In genomic region chr2:182929972-182930371, GRCh38 we compare ENCODE assay signal across 22 cellular contexts.
"Had no signal": no experiment of that assay in that cellular context is flagged by ENCODE, and none has a peak within 500 bp of the region (broad histone marks: within the 10 kb centered on the region; RNA-seq: fewer than 3 reads in every experiment).

No MANE protein-coding gene starts in this region.

- DNase-seq: activated CD4-positive, alpha-beta T cell treated with anti-CD3 and anti-CD28 coated beads for 36 hours; activated CD4-positive, alpha-beta T cell treated with anti-CD3 and anti-CD28 coated beads, Interleukin-2, amount 50 U/mL, for 48 hours; activated T-cell treated with anti-CD3 and anti-CD28 coated beads for 4 hours; dorsolateral prefrontal cortex; foreskin keratinocyte; left cardiac atrium; natural killer cell; posterior cingulate gyrus; retina; stimulated activated CD4-positive, alpha-beta T cell treated with anti-CD3 and anti-CD28 coated beads, Interleukin-12 subunit alpha, Interleukin-12 subunit beta, amount 100 ng/mL, for 4 hours; stimulated activated CD4-positive, alpha-beta T cell treated with anti-CD3 and anti-CD28 coated beads, Interleukin-1b, Interleukin-23, amount 100 ng/mL, for 48 hours; stimulated activated CD8-positive, alpha-beta memory T cell treated with anti-CD3 and anti-CD28 coated beads, Interleukin-4, amount 100 ng/mL, for 48 hours; stimulated activated naive CD4-positive, alpha-beta T cell treated with Interleukin-2 at 50 U/mL for 16 hours; tibial artery had no signal

- H3K79me2 ChIP-seq: hepatocyte had no signal

- H3K27me3 Mint-ChIP-seq: activated CD4-positive, alpha-beta T cell treated with anti-CD3 and anti-CD28 coated beads for 36 hours; activated naive CD8-positive, alpha-beta T cell had no signal

- H2AFZ ChIP-seq: hepatocyte had no signal

- H3K9me3 Mint-ChIP-seq: activated T-helper 1 cell treated with anti-CD3 and anti-CD28 coated beads, Interleukin-12 subunit alpha, Interleukin-12 subunit beta, Interleukin-2, Interleukin-4 antibody, amounts not matched to agents 30 ng/mL and 10 ng/mL and 1 ng/mL, durations not matched to agents 14 hours and 24 hours and 36 hours; natural killer cell; T-helper 2 cell treated with Interferon-gamma antibody and Interleukin-4, amounts not matched to agents 5 μg/mL and 100 μg/mL, for 36 hours had no signal

- H3K27ac ChIP-seq: cardiac muscle cell, dorsolateral prefrontal cortex, foreskin keratinocyte, hepatocyte, tibial artery had no signal

- H3K9me3 ChIP-seq: tibial artery had no signal

- H3K4me1 ChIP-seq: foreskin keratinocyte had no signal

- ATAC-seq: activated CD4-positive, alpha-beta T cell treated with anti-CD3 and anti-CD28 coated beads for 36 hours; foreskin keratinocyte; left cardiac atrium; natural killer cell had no signal

- H3K4me3 ChIP-seq: cardiac muscle cell, dorsolateral prefrontal cortex, hepatocyte, tibial artery had no signal

- H3K4me2 ChIP-seq: hepatocyte had no signal

- H3K4me1 Mint-ChIP-seq: activated CD4-positive, alpha-beta T cell treated with anti-CD3 and anti-CD28 coated beads for 36 hours; natural killer cell had no signal

- FAIRE-seq: colon, TTC549, urothelium cell line had no signal

- H3K4me3 Mint-ChIP-seq: activated CD4-positive, alpha-beta T cell treated with anti-CD3 and anti-CD28 coated beads for 36 hours; activated naive CD8-positive, alpha-beta T cell; activated T-helper 1 cell treated with anti-CD3 and anti-CD28 coated beads, Interleukin-12 subunit alpha, Interleukin-12 subunit beta, Interleukin-2, Interleukin-4 antibody, amounts not matched to agents 30 ng/mL and 10 ng/mL and 1 ng/mL, durations not matched to agents 14 hours and 24 hours and 36 hours; natural killer cell; T-helper 2 cell treated with Interferon-gamma antibody and Interleukin-4, amounts not matched to agents 5 μg/mL and 100 μg/mL, for 36 hours had no signal

- H3K27ac Mint-ChIP-seq: activated CD4-positive, alpha-beta T cell treated with anti-CD3 and anti-CD28 coated beads for 36 hours; activated naive CD8-positive, alpha-beta T cell; activated T-helper 1 cell treated with anti-CD3 and anti-CD28 coated beads, Interleukin-12 subunit alpha, Interleukin-12 subunit beta, Interleukin-2, Interleukin-4 antibody, amounts not matched to agents 30 ng/mL and 10 ng/mL and 1 ng/mL, durations not matched to agents 14 hours and 24 hours and 36 hours; natural killer cell; T-helper 2 cell treated with Interferon-gamma antibody and Interleukin-4, amounts not matched to agents 5 μg/mL and 100 μg/mL, for 36 hours had no signal

- H3K27me3 ChIP-seq: cardiac muscle cell, dorsolateral prefrontal cortex, foreskin keratinocyte, hepatocyte, tibial artery had no signal
